8 cellular contexts compared by ENCODE assay signal in genomic region chr6:26044140-26045045, GRCh38. TPM values are rescaled to one million over a fixed set of nuclear protein-coding genes. Genes with fewer than 3 reads are reported as not detected.
DNase-seq lines count a peak whose midpoint lies in the region; ATAC-seq, FAIRE-seq and TF ChIP-seq lines count a peak whose summit lies in the region.

No MANE protein-coding gene starts in this region.

- H3K27ac Mint-ChIP-seq in endothelial cell (ENCODE audit: unreplicated experiment): peak overlapping the region; percentile 88
- H3K27ac Mint-ChIP-seq in natural killer cell treated with Interleukin-12 subunit alpha and Interleukin-12 subunit beta and Interleukin-15 and Interleukin-18, amount 100 ng/mL, for 72 hours: peak overlapping the region; percentile 90 to 95

- TF ChIP-seq CTCF in endothelial cell (IDR thresholded peaks at IDR 0.05; ENCODE audit: unreplicated experiment): no peak

- H3K27me3 Mint-ChIP-seq in endothelial cell (ENCODE audit: unreplicated experiment): peaks cover 2% of the 10 kb centered on the region
- H3K27me3 Mint-ChIP-seq in natural killer cell treated with Interleukin-12 subunit alpha and Interleukin-12 subunit beta and Interleukin-15 and Interleukin-18, amount 100 ng/mL, for 72 hours: no peaks in the 10 kb centered on the region

- no peaks in the 10 kb centered on the region for H3K9me3 Mint-ChIP-seq in endothelial cell (ENCODE audit: unreplicated experiment)
- no peaks in the 10 kb centered on the region for H3K9me3 Mint-ChIP-seq in natural killer cell treated with Interleukin-12 subunit alpha and Interleukin-12 subunit beta and Interleukin-15 and Interleukin-18, amount 100 ng/mL, for 72 hours

- DNase-seq in NCI-H748 (lab: John Stamatoyannopoulos, UW; ENCODE audit: unreplicated experiment): peak; percentile 95
- no peak for DNase-seq in NCI-H748 treated with DMSO at 0.1 percent for 48 hours (lab: John Stamatoyannopoulos, UW)
- DNase-seq in activated CD4-positive, alpha-beta T cell treated with anti-CD3 and anti-CD28 coated beads for 48 hours: peak; percentile 74
- DNase-seq in endothelial cell (ENCODE audit: low spot score): no peak
- no peak for DNase-seq in natural killer cell treated with Interleukin-12 subunit alpha and Interleukin-12 subunit beta and Interleukin-15 and Interleukin-18, amount 100 ng/mL, for 72 hours (ENCODE audit: low spot score)
- DNase-seq in RCC 7860 (ENCODE audit: low spot score): no peak
- DNase-seq in DMS153 treated with DMSO at 0.1 percent for 48 hours (lab: John Stamatoyannopoulos, UW; ENCODE audit: unreplicated experiment): no peak

- ATAC-seq in HG03175 (IDR thresholded peaks at IDR 0.05; ENCODE audit: unreplicated experiment): peak; percentile 34
- peak in 1 of 2 donors; percentile 1 for ATAC-seq in natural killer cell treated with Interleukin-12 subunit alpha and Interleukin-12 subunit beta and Interleukin-15 and Interleukin-18, amount 100 ng/mL, for 72 hours

- H3K36me3 Mint-ChIP-seq in endothelial cell (ENCODE audit: low read depth, unreplicated experiment): no peaks in the 10 kb centered on the region
- H3K36me3 Mint-ChIP-seq in natural killer cell treated with Interleukin-12 subunit alpha and Interleukin-12 subunit beta and Interleukin-15 and Interleukin-18, amount 100 ng/mL, for 72 hours: no peaks in the 10 kb centered on the region

- peaks cover 3% of the 10 kb centered on the region for H3K4me1 Mint-ChIP-seq in endothelial cell (ENCODE audit: unreplicated experiment)
- peaks cover 24 to 28% of the 10 kb centered on the region in 2 donors for H3K4me1 Mint-ChIP-seq in natural killer cell treated with Interleukin-12 subunit alpha and Interleukin-12 subunit beta and Interleukin-15 and Interleukin-18, amount 100 ng/mL, for 72 hours (ENCODE audit: low read depth in 2 of 2)

- FAIRE-seq in RCC 7860 (lab: Jason Lieb, UNC): no peak

- peak overlapping the region; percentile 89 for H3K4me3 Mint-ChIP-seq in endothelial cell (ENCODE audit: unreplicated experiment)
- peak overlapping the region; percentile 93 for H3K4me3 Mint-ChIP-seq in natural killer cell treated with Interleukin-12 subunit alpha and Interleukin-12 subunit beta and Interleukin-15 and Interleukin-18, amount 100 ng/mL, for 72 hours

RNA-seq across cellular contexts. Expression of gene HFE, which starts 42.8 kb away (rescaled TPM):
- total RNA-seq in endothelial cell (ENCODE audit: unreplicated experiment): 1.2 TPM
- total RNA-seq in natural killer cell treated with Interleukin-12 subunit alpha and Interleukin-12 subunit beta and Interleukin-15 and Interleukin-18, amount 100 ng/mL, for 72 hours: 1 to 10 TPM in 1 of 2 donors, under 1 TPM in 1; 0.62 to 1.5 TPM

Comparison
In these comparisons a context has a peak if more than half of its experiments do, and no peak if none do; other contexts are left out.
1. DNase-seq: peak in NCI-H748 (single experiment) and activated CD4-positive, alpha-beta T cell treated with anti-CD3 and anti-CD28 coated beads for 48 hours (single experiment); none in NCI-H748 treated with DMSO at 0.1 percent for 48 hours (single experiment), endothelial cell (single experiment), natural killer cell treated with Interleukin-12 subunit alpha and Interleukin-12 subunit beta and Interleukin-15 and Interleukin-18, amount 100 ng/mL, for 72 hours (single experiment), RCC 7860 (single experiment) and DMS153 treated with DMSO at 0.1 percent for 48 hours (single experiment).